Comparison of ENCODE assay signal across 14 cellular contexts in genomic region chr14:23877538-23878180, GRCh38.
A peak's percentile ranks its signal among the peaks of the same experiment; 100 is the strongest.
DNase-seq lines count a peak whose midpoint lies in the region; ATAC-seq and TF ChIP-seq lines count a peak whose summit lies in the region.
"Had no signal": no experiment of that assay in that cellular context is flagged by ENCODE, and none has a peak within 500 bp of the region (broad histone marks: within the 10 kb centered on the region; RNA-seq: fewer than 3 reads in every experiment).

No MANE protein-coding gene starts in this region.

- peaks cover 2% of the 10 kb centered on the region for H3K36me3 Mint-ChIP-seq in activated CD8-positive, alpha-beta memory T cell treated with anti-CD3 and anti-CD28 coated beads, Interleukin-2, amount 10 ng/mL, durations not matched to agents 7 days and 5 days

- H3K4me1 Mint-ChIP-seq in activated CD8-positive, alpha-beta memory T cell treated with anti-CD3 and anti-CD28 coated beads, Interleukin-2, amount 10 ng/mL, durations not matched to agents 7 days and 5 days, result peaks cover 16% of the 10 kb centered on the region

- H3K9me3 Mint-ChIP-seq in activated CD8-positive, alpha-beta memory T cell treated with anti-CD3 and anti-CD28 coated beads, Interleukin-2, amount 10 ng/mL, durations not matched to agents 7 days and 5 days (ENCODE audit: low read depth), result no peaks in the 10 kb centered on the region

- CTCF ChIA-PET in activated CD8-positive, alpha-beta memory T cell treated with anti-CD3 and anti-CD28 coated beads, Interleukin-2, amount 10 ng/mL, durations not matched to agents 7 days and 5 days (lab: Charles Lee), result no interaction called here

- peak; percentile 50 for DNase-seq in activated CD8-positive, alpha-beta memory T cell treated with anti-CD3 and anti-CD28 coated beads, Interleukin-2, amount 10 ng/mL, durations not matched to agents 7 days and 5 days
- DNase-seq in activated CD8-positive, alpha-beta memory T cell treated with anti-CD3 and anti-CD28 coated beads, Interleukin-2, amount 50 U/mL, for 4 hours, result no peak
- peak; percentile 39 for DNase-seq in GM20000 (ENCODE audit: low spot score)
- DNase-seq in myocyte (ENCODE audit: low read depth), result peak; percentile 53
- no peak for DNase-seq in iPS-NIHi11 (ENCODE audit: low spot score)
- DNase-seq in AML-193 (lab: John Stamatoyannopoulos, UW), result no peak
- no peak for DNase-seq in CD1c-positive myeloid dendritic cell (ENCODE audit: extremely low spot score)
- DNase-seq: body of pancreas, DMS79 treated with DMSO at 0.1 percent for 48 hours, mucosa of descending colon, MV-4-11, NCI-H526, uterus had no signal

- H3K27ac Mint-ChIP-seq in activated CD8-positive, alpha-beta memory T cell treated with anti-CD3 and anti-CD28 coated beads, Interleukin-2, amount 10 ng/mL, durations not matched to agents 7 days and 5 days, result peak overlapping the region; percentile 59

- H3K27me3 Mint-ChIP-seq in activated CD8-positive, alpha-beta memory T cell treated with anti-CD3 and anti-CD28 coated beads, Interleukin-2, amount 10 ng/mL, durations not matched to agents 7 days and 5 days, result no peaks in the 10 kb centered on the region

- H3K4me3 Mint-ChIP-seq in activated CD8-positive, alpha-beta memory T cell treated with anti-CD3 and anti-CD28 coated beads, Interleukin-2, amount 10 ng/mL, durations not matched to agents 7 days and 5 days, result no peak overlapping the region

- peak; percentile 64 for ATAC-seq in activated CD8-positive, alpha-beta memory T cell treated with anti-CD3 and anti-CD28 coated beads, Interleukin-2, amount 10 ng/mL, durations not matched to agents 7 days and 5 days
- peak; percentile 76 for ATAC-seq in HG03045 (IDR thresholded peaks at IDR 0.05; ENCODE audit: unreplicated experiment)
- ATAC-seq: body of pancreas, mucosa of descending colon had no signal

- TF ChIP-seq CTCF in GM20000 (IDR thresholded peaks at IDR 0.05; ENCODE audit: extremely low read depth, missing control alignments), result no peak

Comparison
In these comparisons a context has a peak if more than half of its experiments do, and no peak if none do; other contexts are left out.
1. DNase-seq: peak in activated CD8-positive, alpha-beta memory T cell treated with anti-CD3 and anti-CD28 coated beads, Interleukin-2, amount 10 ng/mL, durations not matched to agents 7 days and 5 days (single experiment), GM20000 (single experiment) and myocyte (single experiment); none in activated CD8-positive, alpha-beta memory T cell treated with anti-CD3 and anti-CD28 coated beads, Interleukin-2, amount 50 U/mL, for 4 hours (single experiment), iPS-NIHi11 (single experiment), AML-193 (0 of 2) and CD1c-positive myeloid dendritic cell (single experiment).